10 cellular contexts compared by ENCODE assay signal in the genomic region with DNA sequence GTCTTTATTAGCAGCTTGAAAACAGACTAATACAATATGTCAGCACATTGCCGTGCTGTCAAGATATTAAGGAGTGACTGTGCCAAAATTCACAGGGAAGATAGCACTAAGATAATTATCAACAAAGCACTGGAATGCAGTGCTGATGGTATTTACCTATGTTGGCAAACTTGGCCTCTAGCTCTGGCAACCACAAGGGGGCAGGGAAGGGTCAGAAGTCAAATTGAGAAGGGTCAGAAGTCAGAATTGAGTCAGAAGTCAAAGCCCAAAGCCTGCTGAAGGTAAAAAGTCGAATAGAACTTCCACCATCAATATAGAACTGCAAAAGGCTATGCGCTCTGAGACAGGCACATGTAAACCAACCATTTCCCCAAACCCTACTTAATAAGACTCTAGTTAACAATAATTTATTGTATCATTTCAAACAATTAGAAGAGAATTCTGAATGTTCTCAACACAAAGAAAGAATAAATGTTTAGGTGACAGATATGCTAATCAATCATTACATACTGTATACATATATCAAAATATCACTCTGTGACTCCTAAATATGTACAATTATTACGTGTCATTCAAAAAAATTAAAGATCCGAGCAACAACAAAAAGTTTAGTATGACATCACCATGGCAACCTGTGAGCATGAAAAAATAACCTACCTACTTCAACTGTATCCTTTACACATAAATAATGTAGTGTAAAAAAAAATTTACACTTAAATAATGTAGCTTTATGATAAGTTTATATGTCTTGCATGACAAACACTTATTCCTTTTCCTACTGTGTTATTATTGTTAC.
A peak's percentile ranks its signal among the peaks of the same experiment; 100 is the strongest.
DNase-seq lines count a peak whose midpoint lies in the region; ATAC-seq and TF ChIP-seq lines count a peak whose summit lies in the region.
"Had no signal": no experiment of that assay in that cellular context is flagged by ENCODE, and none has a peak within 500 bp of the region (broad histone marks: within the 10 kb centered on the region; RNA-seq: fewer than 3 reads in every experiment).

No MANE protein-coding gene starts in this region.

- no peaks in the 10 kb centered on the region for H3K9me3 Mint-ChIP-seq in T-helper 2 cell treated with Interferon-gamma antibody and Interleukin-4, amounts not matched to agents 5 μg/mL and 100 μg/mL, for 36 hours

- DNase-seq in AG09319 (ENCODE audit: extremely low read depth, low read depth) (no peak), OCI-M1 (lab: John Stamatoyannopoulos, UW) (peak; percentile 37), globus pallidus (ENCODE audit: low spot score) (peak; percentile 9), retina (no peak), GM19240 (ENCODE audit: insufficient read length, low spot score) (no peak)
- no peak for DNase-seq in T-helper 2 cell treated with Interferon-gamma antibody and Interleukin-4, amounts not matched to agents 5 μg/mL and 100 μg/mL, for 36 hours (ENCODE audit: low spot score)
- DNase-seq: naive B cell, Right ventricle myocardium superior had no signal

- no peak for ATAC-seq in HG02840 (IDR thresholded peaks at IDR 0.05; ENCODE audit: low FRiP score, unreplicated experiment)

- H3K4me1 Mint-ChIP-seq in T-helper 2 cell treated with Interferon-gamma antibody and Interleukin-4, amounts not matched to agents 5 μg/mL and 100 μg/mL, for 36 hours (ENCODE audit: low read depth): no peaks in the 10 kb centered on the region
- H3K4me1 Mint-ChIP-seq: naive B cell had no signal

- H3K4me3 Mint-ChIP-seq in T-helper 2 cell treated with Interferon-gamma antibody and Interleukin-4, amounts not matched to agents 5 μg/mL and 100 μg/mL, for 36 hours: no peak overlapping the region
- H3K4me3 Mint-ChIP-seq: naive B cell had no signal

- H3K36me3 Mint-ChIP-seq in T-helper 2 cell treated with Interferon-gamma antibody and Interleukin-4, amounts not matched to agents 5 μg/mL and 100 μg/mL, for 36 hours (ENCODE audit: low read depth): no peaks in the 10 kb centered on the region
- H3K36me3 Mint-ChIP-seq: naive B cell had no signal

- TF ChIP-seq CTCF in AG09319 (IDR thresholded peaks at IDR 0.05; ENCODE audit: low read depth, low read length) (peak; percentile 31), GM12875 (IDR thresholded peaks at IDR 0.05; ENCODE audit: borderline replicate concordance, insufficient read depth, low read depth, low read length) (peak; percentile 30; the same call in 1 of the 2 replicates)

- no peaks in the 10 kb centered on the region for H3K27me3 Mint-ChIP-seq in T-helper 2 cell treated with Interferon-gamma antibody and Interleukin-4, amounts not matched to agents 5 μg/mL and 100 μg/mL, for 36 hours (ENCODE audit: low read depth)
- H3K27me3 Mint-ChIP-seq: naive B cell had no signal

- H3K27ac Mint-ChIP-seq in T-helper 2 cell treated with Interferon-gamma antibody and Interleukin-4, amounts not matched to agents 5 μg/mL and 100 μg/mL, for 36 hours: no peak overlapping the region
- H3K27ac Mint-ChIP-seq: naive B cell had no signal

- H3K4me3 ChIP-seq in GM12875 (ENCODE audit: low read depth, low read length): no peak overlapping the region

Comparison
In these comparisons a context has a peak if more than half of its experiments do, and no peak if none do; other contexts are left out.
1. DNase-seq: peak in OCI-M1 (single experiment) and globus pallidus (single experiment); none in AG09319 (single experiment), retina (single experiment), GM19240 (single experiment) and T-helper 2 cell treated with Interferon-gamma antibody and Interleukin-4, amounts not matched to agents 5 μg/mL and 100 μg/mL, for 36 hours (single experiment).